ENCODE assay signal across 9 cellular contexts in the genomic region with DNA sequence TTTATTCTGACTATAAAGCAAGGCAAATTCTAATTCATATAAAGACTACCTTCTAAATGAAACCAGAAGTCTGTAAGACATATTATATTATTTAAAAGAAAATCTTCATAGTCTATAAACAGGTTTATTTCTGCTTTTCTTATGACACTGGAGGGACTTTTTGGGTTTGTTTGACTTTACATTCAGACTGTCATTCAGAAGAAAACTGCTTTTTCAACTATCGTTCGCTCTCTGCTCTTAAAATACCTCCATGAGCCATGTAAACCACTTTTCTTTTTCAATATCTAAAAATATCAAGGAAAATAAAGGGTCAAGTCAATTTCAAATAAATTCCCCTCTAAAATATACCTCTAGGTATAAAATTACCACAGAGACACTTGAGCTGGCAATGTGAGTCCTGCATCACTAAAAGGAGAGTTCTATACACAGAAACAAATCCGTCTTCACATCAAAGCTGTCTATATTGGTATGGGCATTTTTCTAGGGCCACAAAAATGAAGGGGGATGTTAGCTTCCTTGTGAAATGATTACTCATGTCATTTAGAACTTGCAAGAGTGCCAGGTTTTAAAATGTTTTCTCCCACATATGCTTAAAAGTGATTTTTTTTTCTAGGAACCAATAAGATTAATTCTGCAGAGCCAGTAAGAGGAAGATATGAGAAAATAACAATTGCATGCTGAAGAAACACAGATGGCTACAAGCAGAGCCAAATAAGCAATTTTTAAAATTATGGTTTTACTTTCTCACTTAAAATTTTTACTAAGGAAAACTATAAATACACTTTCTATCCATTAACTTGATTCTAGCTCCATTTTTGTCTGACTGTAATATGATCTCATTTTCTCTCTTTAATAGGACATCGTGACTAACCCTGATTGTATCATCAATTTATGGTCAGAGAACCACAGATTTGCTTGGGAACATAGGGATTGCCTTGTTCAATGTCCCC.
DNase-seq lines count a peak whose midpoint lies in the region; ATAC-seq and TF ChIP-seq lines count a peak whose summit lies in the region.
"Had no signal": no experiment of that assay in that cellular context is flagged by ENCODE, and none has a peak within 500 bp of the region (broad histone marks: within the 10 kb centered on the region; RNA-seq: fewer than 3 reads in every experiment).

No MANE protein-coding gene starts in this region.

- H3K4me3 ChIP-seq in fibroblast of pulmonary artery (replicated peaks; ENCODE audit: low read depth, low read length) = no peak overlapping the region
- H3K4me3 ChIP-seq: skin epidermis had no signal

- ATAC-seq in GM21515 (IDR thresholded peaks at IDR 0.05; ENCODE audit: unreplicated experiment) (peak; percentile 56), HG03460 (IDR thresholded peaks at IDR 0.05; ENCODE audit: unreplicated experiment) (peak; percentile 58)

- no peak for TF ChIP-seq CTCF in fibroblast of pulmonary artery (IDR thresholded peaks at IDR 0.05; ENCODE audit: low read length, missing control alignments)

- DNase-seq in GM04504 (ENCODE audit: low read depth) = peak; percentile 19
- peak; percentile 39 for DNase-seq in fibroblast of pulmonary artery (ENCODE audit: low read depth)
- DNase-seq in CD1c-positive myeloid dendritic cell (ENCODE audit: extremely low spot score) = no peak
- no peak for DNase-seq in NK-92 treated with Interleukin-12 subunit alpha and Interleukin-12 subunit beta, amount 100 ng/mL, for 24 hours (lab: John Stamatoyannopoulos, UW)
- no peak for DNase-seq in NCI-H1092 treated with DMSO at 0.1 percent for 48 hours (lab: John Stamatoyannopoulos, UW)
- DNase-seq in NCI-H748 (lab: John Stamatoyannopoulos, UW; ENCODE audit: unreplicated experiment) = no peak

Comparison
In these comparisons a context has a peak if more than half of its experiments do, and no peak if none do; other contexts are left out.
1. DNase-seq: peak in GM04504 (single experiment) and fibroblast of pulmonary artery (single experiment); none in CD1c-positive myeloid dendritic cell (single experiment), NK-92 treated with Interleukin-12 subunit alpha and Interleukin-12 subunit beta, amount 100 ng/mL, for 24 hours (single experiment), NCI-H1092 treated with DMSO at 0.1 percent for 48 hours (single experiment) and NCI-H748 (single experiment).